In genomic region chr1:202589190-202589680, GRCh38 we compare ENCODE assay signal across 8 cellular contexts.
A peak's percentile ranks its signal among the peaks of the same experiment; 100 is the strongest.
DNase-seq lines count a peak whose midpoint lies in the region; ATAC-seq and TF ChIP-seq lines count a peak whose summit lies in the region.

No MANE protein-coding gene starts in this region.

- TF ChIP-seq CTCF in WTC11 (IDR thresholded peaks at IDR 0.05) (no peak), gastrocnemius medialis (IDR thresholded peaks at IDR 0.05 in 4 of 5, conservative IDR thresholded peaks at IDR 0.05 in 1 of 5) (no peak)

- in situ Hi-C loops in gastrocnemius medialis (cut with MboI; ENCODE audit: low sequenced_read_pairs in 4 of 4) = loop anchor here in 2 of 4 donors (25.0 kb wide), 1 partner anchor 252 kb away; the partner anchor contains the start of genes PPP1R12B (in 2 of the 2) and UBE2T (in 2 of the 2)

- H3K9me3 Mint-ChIP-seq in WTC11 = no peaks in the 10 kb centered on the region

- peak; percentile 95 for DNase-seq in GM03348 (ENCODE audit: low spot score)
- DNase-seq in WTC11 (ENCODE audit: low spot score) = no peak
- DNase-seq in left cardiac atrium = peak; percentile 90
- peak; percentile 90 to 95 for DNase-seq in gastrocnemius medialis
- DNase-seq in NCI-H2171 (lab: John Stamatoyannopoulos, UW) = no peak
- DNase-seq in SK-N-DZ (ENCODE audit: low spot score) = no peak
- no peak for DNase-seq in activated naive CD4-positive, alpha-beta T cell treated with anti-CD3 and anti-CD28 coated beads, Interleukin-2, amount 50 U/mL, for 16 hours

- CTCF ChIA-PET in WTC11 (lab: Charles Lee) = interaction anchor here (0.6 to 1.6 kb wide), 2 partner anchors 11 to 33 kb away, joined by 3 to 4 read pairs; no protein-coding TSS in a partner anchor

- H3K27ac Mint-ChIP-seq in WTC11 = no peak overlapping the region

- no peaks in the 10 kb centered on the region for H3K9me3 ChIP-seq in gastrocnemius medialis

- no peaks in the 10 kb centered on the region for H3K36me3 Mint-ChIP-seq in WTC11

- H3K4me1 ChIP-seq in gastrocnemius medialis = peaks cover 70 to 71% of the 10 kb centered on the region in 2 donors

- POLR2A ChIA-PET in WTC11 (lab: Charles Lee) = no interaction called here

- H3K4me3 Mint-ChIP-seq in WTC11 = no peak overlapping the region

- H3K36me3 ChIP-seq in gastrocnemius medialis = no peaks in the 10 kb centered on the region

- no peak overlapping the region for H3K4me3 ChIP-seq in gastrocnemius medialis

- no peak for TF ChIP-seq POLR2A in gastrocnemius medialis (IDR thresholded peaks at IDR 0.05)

- H3K27me3 ChIP-seq in gastrocnemius medialis = no peaks in the 10 kb centered on the region

- H3K4me1 Mint-ChIP-seq in WTC11 = no peaks in the 10 kb centered on the region

- peak overlapping the region; percentile 77 to 90 (median 82) for H3K27ac ChIP-seq in gastrocnemius medialis

- intact Hi-C loops in left cardiac atrium (cut with DNase I) (no loop called here), gastrocnemius medialis (cut with DNase I; ENCODE audit: low total_unique reads) (loop anchor here (2.0 to 5.0 kb wide), 2 partner anchors 42 to 88 kb away; no protein-coding TSS in a partner anchor)

- no peaks in the 10 kb centered on the region; the same call in 1 of the 2 replicates for H3K27me3 Mint-ChIP-seq in WTC11 (ENCODE audit: low read depth)

- ATAC-seq in WTC11 (peak; percentile 38), left cardiac atrium (peak; percentile 92 to 94), gastrocnemius medialis (peak; percentile 95 to 96), GM21381 (IDR thresholded peaks at IDR 0.05; ENCODE audit: unreplicated experiment) (no peak)

TF ChIP-seq in WTC11, 78 proteins besides CTCF, POLR2A, EP300 and RAD21:
- peak; percentile 54 for TF ChIP-seq USF2 (CRISPR knock-in tag; IDR thresholded peaks at IDR 0.05)
- TF ChIP-seq ZNF423 (CRISPR knock-in tag; IDR thresholded peaks at IDR 0.05) = no peak

Comparison
In these comparisons a context has a peak if more than half of its experiments do, and no peak if none do; other contexts are left out.
1. DNase-seq: peak in GM03348 (single experiment), left cardiac atrium (single experiment) and gastrocnemius medialis (2 of 2); none in WTC11 (single experiment), NCI-H2171 (single experiment), SK-N-DZ (single experiment) and activated naive CD4-positive, alpha-beta T cell treated with anti-CD3 and anti-CD28 coated beads, Interleukin-2, amount 50 U/mL, for 16 hours (single experiment).